Comparison of ENCODE assay signal across 28 cellular contexts in genomic region chr4:75742451-75742850, GRCh38.
"Had no signal": no experiment of that assay in that cellular context is flagged by ENCODE, and none has a peak within 500 bp of the region (broad histone marks: within the 10 kb centered on the region; RNA-seq: fewer than 3 reads in every experiment).

No MANE protein-coding gene starts in this region.

- DNase-seq: activated B cell treated with CpG ODN at 0.5 μM for 24 hours; activated CD4-positive, alpha-beta memory T cell treated with anti-CD3 and anti-CD28 coated beads for 36 hours; activated CD4-positive, alpha-beta T cell treated with anti-CD3 and anti-CD28 coated beads for 4 hours; activated CD4-positive, alpha-beta T cell treated with anti-CD3 and anti-CD28 coated beads, Interleukin-2, amount 50 U/mL, for 1 hour; activated CD4-positive, alpha-beta T cell treated with anti-CD3 and anti-CD28 coated beads, Interleukin-2, amount 50 U/mL, for 4 hours; activated CD4-positive, CD25-positive, alpha-beta regulatory T cell treated with anti-CD3 and anti-CD28 coated beads, Interleukin-2, amount 50 U/mL, for 72 hours; activated CD8-positive, alpha-beta memory T cell treated with anti-CD3 and anti-CD28 coated beads, Interleukin-2, amount 50 U/mL, for 4 hours; activated CD8-positive, alpha-beta T cell treated with anti-CD3 and anti-CD28 coated beads for 36 hours; activated effector memory CD4-positive, alpha-beta T cell treated with Interleukin-2 at 50 U/mL for 16 hours; activated gamma-delta T cell; activated naive CD4-positive, alpha-beta T cell treated with anti-CD3 and anti-CD28 coated beads for 36 hours; activated naive CD4-positive, alpha-beta T cell treated with anti-CD3 and anti-CD28 coated beads, Interleukin-2, amount 50 U/mL, for 16 hours; activated naive CD8-positive, alpha-beta T cell treated with anti-CD3 and anti-CD28 coated beads for 36 hours; activated T-cell treated with anti-CD3 and anti-CD28 coated beads for 4 hours; activated T-cell treated with anti-CD3 and anti-CD28 coated beads, Interleukin-2, amount 50 U/mL, for 1 hour; activated T-cell treated with anti-CD3 and anti-CD28 coated beads, Interleukin-2, amount 50 U/mL, for 4 hours; adrenal gland; amniotic stem cell; aorta; body of pancreas; caudate nucleus; cerebellar nuclear complex; SW 1271; T-helper 1 cell; T-helper 2 cell; T-helper 9 cell had no signal

- H3K9me3 ChIP-seq: adrenal gland, body of pancreas had no signal

- H3K27me3 ChIP-seq: adrenal gland, body of pancreas, cardiac muscle cell had no signal

- H3K36me3 ChIP-seq: adrenal gland, cardiac muscle cell had no signal

- H3K27ac ChIP-seq: adrenal gland, body of pancreas, cardiac muscle cell, VCaP had no signal

- H3K4me3 ChIP-seq: adrenal gland, body of pancreas, cardiac muscle cell had no signal
